1 cellular context compared by ENCODE assay signal in genomic region chr2:11169333-11169732, GRCh38.
TF ChIP-seq lines count a peak whose summit lies in the region.

No MANE protein-coding gene starts in this region.

TF ChIP-seq in HepG2, 621 proteins besides CTCF, POLR2A, EP300 and RAD21 (continued from another document):
- 0 out of 2 replicates have a peak, but pooled peaks have one; percentile 52 for TF ChIP-seq ZNF543 (CRISPR knock-in tag; IDR thresholded peaks at IDR 0.05)
- TF ChIP-seq ZNF337 (CRISPR knock-in tag; IDR thresholded peaks at IDR 0.05; ENCODE audit: borderline replicate concordance, low read depth): peak; percentile 42; the same call in 1 of the 2 replicates
- TF ChIP-seq ETV6 (CRISPR knock-in tag; conservative IDR thresholded peaks at IDR 0.05): no peak
- no peak for TF ChIP-seq ZBTB14 (CRISPR knock-in tag; IDR thresholded peaks at IDR 0.05)
- TF ChIP-seq KDM2A (CRISPR knock-in tag; IDR thresholded peaks at IDR 0.05; ENCODE audit: borderline replicate concordance, low read depth): peak; percentile 61; the same call in 1 of the 2 replicates
- peak; percentile 28; the same call in 1 of the 2 replicates for TF ChIP-seq MYC (CRISPR knock-in tag; IDR thresholded peaks at IDR 0.05; ENCODE audit: borderline replicate concordance)
- TF ChIP-seq ZNF362 (CRISPR knock-in tag; IDR thresholded peaks at IDR 0.05; ENCODE audit: borderline replicate concordance): peak; percentile 74; the same call in 1 of the 2 replicates
- TF ChIP-seq MTA1 (CRISPR knock-in tag; IDR thresholded peaks at IDR 0.05; ENCODE audit: borderline replicate concordance): 0 out of 2 replicates have a peak, but pooled peaks have one; percentile 37
- 0 out of 2 replicates have a peak, but pooled peaks have one; percentile 31 for TF ChIP-seq TGIF2 (CRISPR knock-in tag; IDR thresholded peaks at IDR 0.05)
- TF ChIP-seq FOXJ3 (CRISPR knock-in tag; IDR thresholded peaks at IDR 0.05; ENCODE audit: borderline replicate concordance): peak; percentile 52; the same call in 1 of the 2 replicates
- no peak for TF ChIP-seq ZNF816 (CRISPR knock-in tag; IDR thresholded peaks at IDR 0.05; ENCODE audit: borderline replicate concordance)
- TF ChIP-seq, protein P1, sequence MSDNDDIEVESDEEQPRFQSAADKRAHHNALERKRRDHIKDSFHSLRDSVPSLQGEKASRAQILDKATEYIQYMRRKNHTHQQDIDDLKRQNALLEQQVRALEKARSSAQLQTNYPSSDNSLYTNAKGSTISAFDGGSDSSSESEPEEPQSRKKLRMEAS (IDR thresholded peaks at IDR 0.05): peak; percentile 48; the same call in 1 of the 2 replicates
- TF ChIP-seq, protein P2, sequence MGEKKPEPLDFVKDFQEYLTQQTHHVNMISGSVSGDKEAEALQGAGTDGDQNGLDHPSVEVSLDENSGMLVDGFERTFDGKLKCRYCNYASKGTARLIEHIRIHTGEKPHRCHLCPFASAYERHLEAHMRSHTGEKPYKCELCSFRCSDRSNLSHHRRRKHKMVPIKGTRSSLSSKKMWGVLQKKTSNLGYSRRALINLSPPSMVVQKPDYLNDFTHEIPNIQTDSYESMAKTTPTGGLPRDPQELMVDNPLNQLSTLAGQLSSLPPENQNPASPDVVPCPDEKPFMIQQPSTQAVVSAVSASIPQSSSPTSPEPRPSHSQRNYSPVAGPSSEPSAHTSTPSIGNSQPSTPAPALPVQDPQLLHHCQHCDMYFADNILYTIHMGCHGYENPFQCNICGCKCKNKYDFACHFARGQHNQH (CRISPR knock-in tag; IDR thresholded peaks at IDR 0.05): 0 out of 2 replicates have a peak, but pooled peaks have one; percentile 20
- TF ChIP-seq, protein P3, sequence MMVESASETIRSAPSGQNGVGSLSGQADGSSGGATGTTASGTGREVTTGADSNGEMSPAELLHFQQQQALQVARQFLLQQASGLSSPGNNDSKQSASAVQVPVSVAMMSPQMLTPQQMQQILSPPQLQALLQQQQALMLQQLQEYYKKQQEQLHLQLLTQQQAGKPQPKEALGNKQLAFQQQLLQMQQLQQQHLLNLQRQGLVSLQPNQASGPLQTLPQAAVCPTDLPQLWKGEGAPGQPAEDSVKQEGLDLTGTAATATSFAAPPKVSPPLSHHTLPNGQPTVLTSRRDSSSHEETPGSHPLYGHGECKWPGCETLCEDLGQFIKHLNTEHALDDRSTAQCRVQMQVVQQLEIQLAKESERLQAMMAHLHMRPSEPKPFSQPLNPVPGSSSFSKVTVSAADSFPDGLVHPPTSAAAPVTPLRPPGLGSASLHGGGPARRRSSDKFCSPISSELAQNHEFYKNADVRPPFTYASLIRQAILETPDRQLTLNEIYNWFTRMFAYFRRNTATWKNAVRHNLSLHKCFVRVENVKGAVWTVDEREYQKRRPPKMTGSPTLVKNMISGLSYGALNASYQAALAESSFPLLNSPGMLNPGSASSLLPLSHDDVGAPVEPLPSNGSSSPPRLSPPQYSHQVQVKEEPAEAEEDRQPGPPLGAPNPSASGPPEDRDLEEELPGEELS (CRISPR knock-in tag; IDR thresholded peaks at IDR 0.05): 0 out of 2 replicates have a peak, but pooled peaks have one; percentile 10
- TF ChIP-seq FOXA1 (IDR thresholded peaks at IDR 0.05): no peak
- peak; percentile 88 for TF ChIP-seq FOXA1 (CRISPR knock-in tag; IDR thresholded peaks at IDR 0.05)
- TF ChIP-seq, protein P4, sequence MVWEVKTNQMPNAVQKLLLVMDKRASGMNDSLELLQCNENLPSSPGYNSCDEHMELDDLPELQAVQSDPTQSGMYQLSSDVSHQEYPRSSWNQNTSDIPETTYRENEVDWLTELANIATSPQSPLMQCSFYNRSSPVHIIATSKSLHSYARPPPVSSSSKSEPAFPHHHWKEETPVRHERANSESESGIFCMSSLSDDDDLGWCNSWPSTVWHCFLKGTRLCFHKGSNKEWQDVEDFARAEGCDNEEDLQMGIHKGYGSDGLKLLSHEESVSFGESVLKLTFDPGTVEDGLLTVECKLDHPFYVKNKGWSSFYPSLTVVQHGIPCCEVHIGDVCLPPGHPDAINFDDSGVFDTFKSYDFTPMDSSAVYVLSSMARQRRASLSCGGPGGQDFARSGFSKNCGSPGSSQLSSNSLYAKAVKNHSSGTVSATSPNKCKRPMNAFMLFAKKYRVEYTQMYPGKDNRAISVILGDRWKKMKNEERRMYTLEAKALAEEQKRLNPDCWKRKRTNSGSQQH (CRISPR knock-in tag; IDR thresholded peaks at IDR 0.05; ENCODE audit: low read depth): 0 out of 2 replicates have a peak, but pooled peaks have one; percentile 41
- no peak for TF ChIP-seq NKX3-1 (CRISPR knock-in tag; IDR thresholded peaks at IDR 0.05)
- TF ChIP-seq ZNF235 (CRISPR knock-in tag; IDR thresholded peaks at IDR 0.05; ENCODE audit: borderline replicate concordance): no peak
- peak; percentile 90 for TF ChIP-seq ELF1 (CRISPR knock-in tag; IDR thresholded peaks at IDR 0.05)
- peak; percentile 52; the same call in 1 of the 2 replicates for TF ChIP-seq ZNF788 (CRISPR knock-in tag; IDR thresholded peaks at IDR 0.05; ENCODE audit: borderline replicate concordance)
- TF ChIP-seq ZNF251 (CRISPR knock-in tag; IDR thresholded peaks at IDR 0.05): no peak
- peak; percentile 50 for TF ChIP-seq GABPA (IDR thresholded peaks at IDR 0.05; ENCODE audit: low read depth, low read length)
- TF ChIP-seq GABPA (CRISPR knock-in tag; IDR thresholded peaks at IDR 0.05; ENCODE audit: low read depth): peak; percentile 54; the same call in 1 of the 2 replicates
- TF ChIP-seq ETV5 (CRISPR knock-in tag; IDR thresholded peaks at IDR 0.05; ENCODE audit: borderline replicate concordance): 0 out of 2 replicates have a peak, but pooled peaks have one; percentile 12
- TF ChIP-seq MAZ (IDR thresholded peaks at IDR 0.05; ENCODE audit: borderline replicate concordance, low read depth, low read length): no peak
- TF ChIP-seq MAZ (CRISPR knock-in tag; IDR thresholded peaks at IDR 0.05; ENCODE audit: low read depth): 0 out of 2 replicates have a peak, but pooled peaks have one; percentile 33
- no peak for TF ChIP-seq MXD4 (CRISPR knock-in tag; IDR thresholded peaks at IDR 0.05)
- TF ChIP-seq ZFY (CRISPR knock-in tag; IDR thresholded peaks at IDR 0.05): peak; percentile 18; the same call in 1 of the 2 replicates
- TF ChIP-seq YEATS2 (CRISPR knock-in tag; IDR thresholded peaks at IDR 0.05; ENCODE audit: borderline replicate concordance): peak; percentile 46; the same call in 1 of the 2 replicates
- TF ChIP-seq ARID3A (IDR thresholded peaks at IDR 0.05; ENCODE audit: low read depth, low read length): no peak
- peak; percentile 25; the same call in 1 of the 2 replicates for TF ChIP-seq ZFX (CRISPR knock-in tag; IDR thresholded peaks at IDR 0.05; ENCODE audit: low read depth)
- TF ChIP-seq SAP130 (CRISPR knock-in tag; IDR thresholded peaks at IDR 0.05; ENCODE audit: low read depth): peak; percentile 49; the same call in 1 of the 2 replicates
- 0 out of 2 replicates have a peak, but pooled peaks have one; percentile 23 for TF ChIP-seq ZNF136 (CRISPR knock-in tag; IDR thresholded peaks at IDR 0.05; ENCODE audit: low read depth)
- 0 out of 2 replicates have a peak, but pooled peaks have one; percentile 42 for TF ChIP-seq KLF6 (CRISPR knock-in tag; IDR thresholded peaks at IDR 0.05)
- peak; percentile 89 for TF ChIP-seq FOXA3 (CRISPR knock-in tag; IDR thresholded peaks at IDR 0.05)
- peak; percentile 47; the same call in 1 of the 2 replicates for TF ChIP-seq PHF20 (CRISPR knock-in tag; IDR thresholded peaks at IDR 0.05)
- TF ChIP-seq ELF3 (CRISPR knock-in tag; IDR thresholded peaks at IDR 0.05): peak; percentile 85
- TF ChIP-seq ZNF414 (CRISPR knock-in tag; IDR thresholded peaks at IDR 0.05): no peak
- TF ChIP-seq ZMYM3 (CRISPR knock-in tag; IDR thresholded peaks at IDR 0.05): 0 out of 2 replicates have a peak, but pooled peaks have one; percentile 4
- TF ChIP-seq JARID2 (CRISPR knock-in tag; IDR thresholded peaks at IDR 0.05; ENCODE audit: insufficient replicate concordance): no peak
- TF ChIP-seq FOXK1 (CRISPR knock-in tag; IDR thresholded peaks at IDR 0.05; ENCODE audit: borderline replicate concordance, low read depth): peak; percentile 77; the same call in 1 of the 2 replicates
- 0 out of 2 replicates have a peak, but pooled peaks have one; percentile 2 for TF ChIP-seq ZFP36L1 (CRISPR knock-in tag; IDR thresholded peaks at IDR 0.05)
- TF ChIP-seq DRAP1 (CRISPR knock-in tag; IDR thresholded peaks at IDR 0.05): peak; percentile 36; the same call in 1 of the 2 replicates
- TF ChIP-seq ZNF556 (CRISPR knock-in tag; IDR thresholded peaks at IDR 0.05; ENCODE audit: borderline replicate concordance): peak; percentile 25; the same call in 1 of the 2 replicates
- TF ChIP-seq KAT8 (CRISPR knock-in tag; IDR thresholded peaks at IDR 0.05): peak; percentile 82
